Comparison of ENCODE assay signal across 5 cellular contexts in genomic region chr4:18533262-18533775, GRCh38.
"Had no signal": no experiment of that assay in that cellular context is flagged by ENCODE, and none has a peak within 500 bp of the region (broad histone marks: within the 10 kb centered on the region; RNA-seq: fewer than 3 reads in every experiment).

No MANE protein-coding gene starts in this region.

- DNase-seq: GM23248, GOT3, H7, HFFc6, KBM-7 had no signal
